Comparison of ENCODE assay signal across 8 cellular contexts in the genomic region with DNA sequence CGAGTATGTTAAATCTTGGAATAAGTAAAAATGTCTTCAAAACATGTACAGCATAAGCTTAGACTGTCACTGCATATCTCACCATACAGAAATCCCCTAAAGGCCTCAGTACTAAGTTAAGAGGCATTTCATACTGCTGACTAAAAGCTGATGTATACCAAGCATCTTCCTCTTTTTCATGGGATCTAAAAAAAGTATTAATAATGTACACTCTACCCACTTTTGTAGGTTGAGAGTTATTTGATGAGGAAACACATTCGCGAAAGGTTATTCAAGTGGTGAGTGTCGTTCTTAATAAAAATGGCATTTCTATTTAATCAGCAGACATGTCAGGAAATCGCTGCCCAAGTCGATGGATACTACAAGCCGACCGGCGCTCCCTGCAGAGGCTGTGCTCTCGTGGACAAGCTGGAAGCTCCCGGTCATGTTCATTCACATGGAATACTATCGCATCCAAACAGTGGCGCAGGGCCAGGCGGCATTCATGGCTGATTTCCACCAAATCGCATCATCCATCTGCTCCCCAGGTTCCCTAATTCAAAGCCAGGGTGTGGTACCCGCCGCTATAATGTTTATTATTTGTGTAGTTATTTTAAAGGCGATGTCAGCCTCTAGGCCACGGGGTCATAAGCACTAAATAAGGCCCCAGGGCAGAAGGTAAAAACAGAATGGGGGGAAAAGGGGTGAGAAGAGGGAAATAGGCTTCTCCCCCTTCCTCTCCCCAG. TPM values are rescaled to one million over a fixed set of nuclear protein-coding genes. Genes with fewer than 3 reads are reported as not detected.
DNase-seq lines count a peak whose midpoint lies in the region; ATAC-seq and TF ChIP-seq lines count a peak whose summit lies in the region.

No MANE protein-coding gene starts in this region.

- TF ChIP-seq CTCF in epithelial cell of proximal tubule (conservative IDR thresholded peaks at IDR 0.05; ENCODE audit: low read depth, low read length) (no peak), thyroid gland (IDR thresholded peaks at IDR 0.05) (no peak)

- no peaks in the 10 kb centered on the region for H3K27me3 ChIP-seq in thyroid gland

- 1 to 3% methylated on average over 11 of the region's 19 CpGs for WGBS in mesodermal cell (ENCODE audit: insufficient coverage in 2 of 2), 2 experiments
- WGBS in thyroid gland, 2 donors = 5 to 6% methylated on average over 19 of the region's 19 CpGs

- H3K9me3 ChIP-seq in mesodermal cell (ENCODE audit: control insufficient read depth, low read length) (no peaks in the 10 kb centered on the region), thyroid gland (no peaks in the 10 kb centered on the region)

- H3K36me3 ChIP-seq in mesodermal cell (ENCODE audit: control insufficient read depth, insufficient read depth, low read length) = peaks cover 24% of the 10 kb centered on the region
- H3K36me3 ChIP-seq in thyroid gland = no peaks in the 10 kb centered on the region

- no peak for TF ChIP-seq POLR2A in thyroid gland (IDR thresholded peaks at IDR 0.05)

- H3K4me1 ChIP-seq in mesodermal cell (ENCODE audit: control insufficient read depth, insufficient read depth, low read length, poor library complexity, severe bottlenecking) (no peaks in the 10 kb centered on the region), thyroid gland (peaks cover 0 to 5% of the 10 kb centered on the region in 2 donors)

- H3K4me3 ChIP-seq in epithelial cell of proximal tubule (ENCODE audit: low read depth, low read length) = peak overlapping the region; percentile 67
- H3K4me3 ChIP-seq in mesodermal cell (ENCODE audit: extremely low read depth, insufficient read depth, low read length, poor library complexity, severe bottlenecking) = peak overlapping the region; percentile 88
- peak overlapping the region; percentile 90 to 92 (median 90) for H3K4me3 ChIP-seq in thyroid gland (replicated peaks in 1 of 3)

- H3K27ac ChIP-seq in mesodermal cell (ENCODE audit: low read depth, low read length, severe bottlenecking) (peak overlapping the region; percentile 58), thyroid gland (peak overlapping the region in 2 of 3 donors; percentile 72 to 77)

- peak; percentile 17 for ATAC-seq in HG02798 (IDR thresholded peaks at IDR 0.05; ENCODE audit: poor library complexity, unreplicated experiment)

- intact Hi-C loops in thyroid gland (cut with DNase I) = no loop called here

- DNase-seq in activated CD4-positive, alpha-beta T cell treated with anti-CD3 and anti-CD28 coated beads for 48 hours = peak; percentile 22
- DNase-seq in activated CD4-positive, alpha-beta T cell treated with anti-CD3 and anti-CD28 coated beads for 1 hour = no peak
- DNase-seq in NCI-H2171 treated with DMSO at 0.1 percent for 48 hours (lab: John Stamatoyannopoulos, UW) = peak; percentile 38
- peak; percentile 71 for DNase-seq in activated CD8-positive, alpha-beta memory T cell treated with anti-CD3 and anti-CD28 coated beads for 24 hours
- DNase-seq in epithelial cell of proximal tubule (ENCODE audit: low read depth) = no peak
- peak; percentile 72 to 79 for DNase-seq in thyroid gland

RNA-seq across cellular contexts. Expression of gene SGTB, which starts 0.7 kb away (rescaled TPM):
- total RNA-seq in epithelial cell of proximal tubule = 5.1 and 9.5 TPM in 2 replicates
- polyA plus RNA-seq in mesodermal cell (2013, experiment 1 of 2) = 9.2 TPM
- 9.0 TPM for polyA plus RNA-seq in mesodermal cell (2013, experiment 2 of 2)
- 10 to 100 TPM in 1 of 4 donors, 1 to 10 TPM in 3; 5.0 to 12.0 (median 6.3) TPM for total RNA-seq in thyroid gland

RNA-seq across cellular contexts. Expression of gene NLN, which starts 0.8 kb away (rescaled TPM):
- 25.8 and 49.7 TPM in 2 replicates for total RNA-seq in epithelial cell of proximal tubule
- 26.2 TPM for polyA plus RNA-seq in mesodermal cell (2013, experiment 1 of 2)
- 27.2 TPM for polyA plus RNA-seq in mesodermal cell (2013, experiment 2 of 2)
- 10 to 100 TPM in 3 of 4 donors, 1 to 10 TPM in 1; 8.7 to 17.5 (median 13.1) TPM for total RNA-seq in thyroid gland

Comparison
In these comparisons a context has a peak if more than half of its experiments do, and no peak if none do; other contexts are left out.
1. DNase-seq: peak in activated CD4-positive, alpha-beta T cell treated with anti-CD3 and anti-CD28 coated beads for 48 hours (single experiment), NCI-H2171 treated with DMSO at 0.1 percent for 48 hours (single experiment), activated CD8-positive, alpha-beta memory T cell treated with anti-CD3 and anti-CD28 coated beads for 24 hours (single experiment) and thyroid gland (2 of 2); none in activated CD4-positive, alpha-beta T cell treated with anti-CD3 and anti-CD28 coated beads for 1 hour (single experiment) and epithelial cell of proximal tubule (single experiment).
2. Peak in every context shown above with its lines, with median percentiles within 50 percentile points of each other: H3K4me3 ChIP-seq.